Comparison of ENCODE assay signal across 16 cellular contexts in genomic region chr13:110319397-110319773, GRCh38. TPM values are rescaled to one million over a fixed set of nuclear protein-coding genes. Genes with fewer than 3 reads are reported as not detected.
DNase-seq lines count a peak whose midpoint lies in the region; ATAC-seq, FAIRE-seq and TF ChIP-seq lines count a peak whose summit lies in the region.
"Had no signal": no experiment of that assay in that cellular context is flagged by ENCODE, and none has a peak within 500 bp of the region (broad histone marks: within the 10 kb centered on the region; RNA-seq: fewer than 3 reads in every experiment).

No MANE protein-coding gene starts in this region.

- no peak for TF ChIP-seq CTCF in A549 (IDR thresholded peaks at IDR 0.05)
- TF ChIP-seq CTCF in IMR-90 (conservative IDR thresholded peaks at IDR 0.05; ENCODE audit: low read depth, low read length), result no peak
- no peak for TF ChIP-seq CTCF in endothelial cell of umbilical vein (IDR thresholded peaks at IDR 0.05; ENCODE audit: extremely low read depth in 1 of 2, insufficient read depth in 1 of 2, low read depth in 1 of 2, low read length in 2 of 2)
- no peak for TF ChIP-seq CTCF in pancreas (IDR thresholded peaks at IDR 0.05)

- peak overlapping the region; percentile 80 for H3K4me2 ChIP-seq in A549
- H3K4me2 ChIP-seq in IMR-90 (ENCODE audit: low read depth, low read length), result no peak overlapping the region
- peak overlapping the region; percentile 44 for H3K4me2 ChIP-seq in endothelial cell of umbilical vein (ENCODE audit: insufficient read depth, low read length)
- H3K4me2 ChIP-seq: neural progenitor cell had no signal

- H3K79me1 ChIP-seq in IMR-90 (ENCODE audit: low read depth in 1 of 2, low read length in 2 of 2), result peaks cover 25 to 87% of the 10 kb centered on the region in 2 experiments

- peak overlapping the region; percentile 82 to 91 for H3K27ac ChIP-seq in A549
- H3K27ac ChIP-seq in IMR-90 (ENCODE audit: insufficient read depth, low read length), result peak overlapping the region; percentile 6; the same call in 1 of the 2 replicates
- peak overlapping the region; percentile 97 for H3K27ac ChIP-seq in endothelial cell of umbilical vein (ENCODE audit: insufficient read depth, low read depth, low read length)
- peak overlapping the region in 3 of 4 donors; percentile 28 to 50 (median 48) for H3K27ac ChIP-seq in pancreas
- H3K27ac ChIP-seq: neural progenitor cell had no signal

- dilution Hi-C loops in IMR-90 (cut with HindIII; ENCODE audit: low sequenced_read_pairs, unreplicated experiment), result no loop called here
- dilution Hi-C loops in endothelial cell of umbilical vein (cut with MboI; ENCODE audit: extremely low pct_ligation_motif_present, low sequenced_read_pairs), result no loop called here

- H4K91ac ChIP-seq in IMR-90 (ENCODE audit: insufficient read depth, low read depth, low read length), result 0 out of 2 replicates have a peak overlapping the region, but pooled peaks have one; percentile 48

- H4K8ac ChIP-seq in IMR-90 (ENCODE audit: low read depth in 2 of 2, low read length in 2 of 2), result peak overlapping the region in 1 of 2 experiments; percentile 74; a peak in 2 of 4 replicates

- POLR2A ChIA-PET in A549 (lab: Yijun Ruan, JAX) (interaction anchor here (1.1 to 1.3 kb wide), 2 partner anchors 12 to 29 kb away, joined by 4 to 9 read pairs; partner anchors contain the start of genes COL4A1 and COL4A2), IMR-90 (lab: Charles Lee; ENCODE audit: unreplicated experiment) (interaction anchor here (0.6 kb wide), 1 partner anchor 9 kb away, joined by 4 read pairs; no protein-coding TSS in a partner anchor), endothelial cell of umbilical vein (lab: Charles Lee) (interaction anchor here (0.6 to 1.0 kb wide), 3 partner anchors 11 to 29 kb away, joined by 3 to 8 read pairs (median 3); no protein-coding TSS in a partner anchor)

- no peak for DNase-seq in A549 (ENCODE audit: low read depth in 1 of 2, low spot score in 1 of 2)
- DNase-seq in IMR-90, result no peak
- no peak for DNase-seq in endothelial cell of umbilical vein (ENCODE audit: low read depth, low spot score)
- no peak for DNase-seq in pancreas
- DNase-seq in SIG-M5 treated with dmso at 0.1 percent for 504 hours (lab: John Stamatoyannopoulos, UW; ENCODE audit: unreplicated experiment), result no peak
- DNase-seq in SW 1271 (lab: John Stamatoyannopoulos, UW), result no peak
- DNase-seq: AML-193; anterior cingulate cortex; dorsolateral prefrontal cortex; NCI-H1105; NCI-H446; stimulated activated CD4-positive, alpha-beta T cell treated with anti-CD3 and anti-CD28 coated beads, Interleukin-12 subunit alpha, Interleukin-12 subunit beta, amount 100 ng/mL, for 4 hours had no signal

- H3K36me3 ChIP-seq in IMR-90 (ENCODE audit: control insufficient read depth, insufficient read depth, low read length) (peaks cover 35% of the 10 kb centered on the region), endothelial cell of umbilical vein (ENCODE audit: control insufficient read depth in 2 of 2, extremely low read depth in 1 of 2, insufficient read depth in 2 of 2, low read length in 2 of 2) (peaks cover 3 to 8% of the 10 kb centered on the region in 2 experiments), pancreas (no peaks in the 10 kb centered on the region)
- H3K36me3 ChIP-seq: neural progenitor cell had no signal

- peak overlapping the region; percentile 88 for H2BK5ac ChIP-seq in IMR-90 (ENCODE audit: low read depth, low read length, poor library complexity, severe bottlenecking)

- CTCF ChIA-PET in A549 (lab: Yijun Ruan, JAX), result no interaction called here
- CTCF ChIA-PET in IMR-90 (lab: Yijun Ruan, JAX), result no interaction called here
- CTCF ChIA-PET in endothelial cell of umbilical vein (lab: Charles Lee), result interaction anchor here (0.8 to 1.5 kb wide), 6 partner anchors 12 to 97 kb away, joined by 3 to 8 read pairs (median 4); partner anchors contain the start of genes COL4A1 and COL4A2

- H2AK5ac ChIP-seq in IMR-90 (ENCODE audit: low read depth, low read length), result peak overlapping the region; percentile 87

- H3K4me1 ChIP-seq in A549 (peaks cover 66% of the 10 kb centered on the region), IMR-90 (ENCODE audit: control insufficient read depth, insufficient read depth, low read length) (peaks cover 26% of the 10 kb centered on the region), endothelial cell of umbilical vein (ENCODE audit: control insufficient read depth, extremely low read depth, insufficient read depth, low read length) (peaks cover 31% of the 10 kb centered on the region), pancreas (no peaks in the 10 kb centered on the region)

- TF ChIP-seq EP300 in A549 (IDR thresholded peaks at IDR 0.05), result no peak

- H3K79me2 ChIP-seq in endothelial cell of umbilical vein (ENCODE audit: control insufficient read depth, insufficient read depth, low read length), result peaks cover 70% of the 10 kb centered on the region

- H2BK20ac ChIP-seq in IMR-90 (ENCODE audit: low read depth, low read length), result peak overlapping the region; percentile 63; the same call in 1 of the 2 replicates

- H3K27me3 ChIP-seq in IMR-90 (ENCODE audit: control insufficient read depth, insufficient read depth, low read length), result no peaks in the 10 kb centered on the region
- no peaks in the 10 kb centered on the region for H3K27me3 ChIP-seq in endothelial cell of umbilical vein (ENCODE audit: control insufficient read depth in 2 of 2, insufficient read depth in 2 of 2, low read length in 2 of 2)
- no peaks in the 10 kb centered on the region for H3K27me3 ChIP-seq in pancreas
- H3K27me3 ChIP-seq: neural progenitor cell had no signal

- H2BK15ac ChIP-seq in IMR-90 (ENCODE audit: low read depth, low read length), result peak overlapping the region; percentile 6; the same call in 1 of the 3 replicates

- peak overlapping the region; percentile 29; the same call in 1 of the 2 replicates for H3K23ac ChIP-seq in IMR-90 (ENCODE audit: low read depth, low read length)

- TF ChIP-seq POLR2A in A549 (IDR thresholded peaks at IDR 0.05; ENCODE audit: low read length), result no peak
- TF ChIP-seq POLR2A in IMR-90 (IDR thresholded peaks at IDR 0.05; ENCODE audit: low read depth, low read length), result no peak
- no peak for TF ChIP-seq POLR2A in endothelial cell of umbilical vein (IDR thresholded peaks at IDR 0.05; ENCODE audit: low read depth, low read length)

- H2AFZ ChIP-seq in IMR-90 (replicated peaks; ENCODE audit: low read length, poor library complexity) (no peak overlapping the region), endothelial cell of umbilical vein (ENCODE audit: low read depth, low read length) (no peak overlapping the region)
- H2AFZ ChIP-seq: neural progenitor cell had no signal

- in situ Hi-C loops in IMR-90 (cut with MboI; ENCODE audit: low sequenced_read_pairs), result no loop called here

- H3K9me1 ChIP-seq in IMR-90 (ENCODE audit: insufficient read depth, low read length) (peaks cover 53% of the 10 kb centered on the region), endothelial cell of umbilical vein (replicated peaks; ENCODE audit: control insufficient read depth, extremely low read depth, insufficient read depth, low read length) (no peaks in the 10 kb centered on the region)

- 68% methylated on average over 4 of the region's 4 CpGs for WGBS in A549 (ENCODE audit: missing lambda C conversion rate)
- WGBS in IMR-90 (ENCODE audit: extremely low coverage in 2 of 2, insufficient read length in 1 of 2), 2 experiments, result no CpG with 5 or more reads among the region's 4 CpGs
- 57 to 62% methylated on average over 4 of the region's 4 CpGs for WGBS in pancreas, 2 donors

- no peak overlapping the region for H3K9ac ChIP-seq in IMR-90 (ENCODE audit: low read depth, low read length)
- H3K9ac ChIP-seq in endothelial cell of umbilical vein (replicated peaks; ENCODE audit: extremely low read depth, insufficient read depth, low read length), result peak overlapping the region; percentile 85
- H3K9ac ChIP-seq: neural progenitor cell had no signal

- TF ChIP-seq RAD21 in A549 (conservative IDR thresholded peaks at IDR 0.05 in 1 of 2, IDR thresholded peaks at IDR 0.05 in 1 of 2) (no peak), IMR-90 (IDR thresholded peaks at IDR 0.05; ENCODE audit: low read length) (no peak)

- peak overlapping the region; percentile 68 for H3K4ac ChIP-seq in IMR-90 (ENCODE audit: low read depth, low read length)

- no peak overlapping the region for H2AK9ac ChIP-seq in IMR-90 (replicated peaks; ENCODE audit: low read depth, low read length, poor library complexity)

- H3K14ac ChIP-seq in IMR-90 (replicated peaks; ENCODE audit: low read depth, low read length), result peak overlapping the region; percentile 0; the same call in 1 of the 2 replicates

- peaks cover 79% of the 10 kb centered on the region for H4K20me1 ChIP-seq in IMR-90 (ENCODE audit: insufficient read depth, low read length)
- H4K20me1 ChIP-seq in endothelial cell of umbilical vein (replicated peaks; ENCODE audit: control insufficient read depth, extremely low read depth, insufficient read depth, low read length), result no peaks in the 10 kb centered on the region

- H3K9me3 ChIP-seq in A549 (no peaks in the 10 kb centered on the region), IMR-90 (ENCODE audit: control insufficient read depth, insufficient read depth, low read length) (no peaks in the 10 kb centered on the region), endothelial cell of umbilical vein (replicated peaks; ENCODE audit: control insufficient read depth, insufficient read depth, low read length) (no peaks in the 10 kb centered on the region), pancreas (no peaks in the 10 kb centered on the region)

- FAIRE-seq in A549 (lab: Jason Lieb, UNC), result no peak
- no peak for FAIRE-seq in endothelial cell of umbilical vein (lab: Jason Lieb, UNC)
- FAIRE-seq in pancreas (lab: Jason Lieb, UNC), result no peak

- H4K5ac ChIP-seq in IMR-90 (ENCODE audit: low read depth, low read length), result no peak overlapping the region

- H3K4me3 ChIP-seq in A549 (no peak overlapping the region; the same call in 2 of the 3 replicates), IMR-90 (ENCODE audit: insufficient read depth, low read depth, low read length) (no peak overlapping the region), endothelial cell of umbilical vein (replicated peaks in 1 of 3; ENCODE audit: insufficient read depth in 1 of 3, low read depth in 1 of 3, low read length in 3 of 3) (peak overlapping the region in 1 of 3 experiments; percentile 6), pancreas (no peak overlapping the region)
- H3K4me3 ChIP-seq: dorsolateral prefrontal cortex, neural progenitor cell had no signal

- intact Hi-C loops in IMR-90 (cut with micrococcal nuclease) (no loop called here), endothelial cell of umbilical vein (cut with micrococcal nuclease) (loop anchor here (1.0 kb wide), 2 partner anchors 29 to 93 kb away; no protein-coding TSS in a partner anchor), pancreas (cut with DNase I) (no loop called here)

- ATAC-seq in A549 (peak; percentile 2 to 3; a peak in 2 of 6 replicates), IMR-90 (ENCODE audit: low read depth) (no peak), pancreas (no peak), HG03469 (IDR thresholded peaks at IDR 0.05; ENCODE audit: unreplicated experiment) (no peak), HG03280 (IDR thresholded peaks at IDR 0.05; ENCODE audit: unreplicated experiment) (no peak)

- H3K18ac ChIP-seq in IMR-90 (ENCODE audit: low read depth, low read length), result no peak overlapping the region

- BruUV-seq in IMR-90 (replicated peaks; lab: Mats Ljungman, UMichigan) (no TSS peak), endothelial cell of umbilical vein (replicated peaks; lab: Mats Ljungman, UMichigan) (no TSS peak)

- H2BK120ac ChIP-seq in IMR-90 (ENCODE audit: low read depth, low read length), result peak overlapping the region; percentile 45

- H3K56ac ChIP-seq in IMR-90 (ENCODE audit: extremely low read depth, insufficient read depth, low read length), result no peak overlapping the region

RNA-seq across cellular contexts. Expression of gene COL4A2, which starts 12.3 kb away (rescaled TPM):
- 36.2 and 46.9 TPM in 2 replicates for polyA plus RNA-seq in A549 (2011; rRNA removed)
- 54.3 and 88.3 TPM in 2 replicates for polyA plus RNA-seq in A549 (2012; cell fraction: cytosol; rRNA removed)
- polyA plus RNA-seq in A549 (2012; cell fraction: nucleus; rRNA removed), result 415 and 541 TPM in 2 replicates
- 112 to 122 TPM (median 119 TPM) in 3 replicates for polyA plus RNA-seq in A549 (2017; fragmentation: RNase III; extraction: RNeasy Plus Mini Kit Qiagen cat#74134 plus additional on column Dnase treatment)
- polyA minus RNA-seq in A549 (2011; rRNA and poly(A)+ RNA removed), result 56.5 and 110 TPM in 2 replicates
- 90.7 and 97.5 TPM in 2 replicates for total RNA-seq in IMR-90 (2012; rRNA removed)
- polyA plus RNA-seq in IMR-90 (2012; rRNA removed), result 457 and 533 TPM in 2 replicates
- 220 and 733 TPM in 2 replicates for polyA plus RNA-seq in IMR-90 (2012; cell fraction: cytosol; rRNA removed)
- 553 and 1,147 TPM in 2 replicates for polyA plus RNA-seq in IMR-90 (2012; cell fraction: nucleus; rRNA removed; ENCODE audit: low replicate concordance)
- 792 and 935 TPM in 2 replicates for total RNA-seq in endothelial cell of umbilical vein
- polyA plus RNA-seq in endothelial cell of umbilical vein, result 940 and 1,366 TPM in 2 replicates
- polyA plus RNA-seq in endothelial cell of umbilical vein (2011; cell fraction: cytosol; rRNA removed), result 563 and 570 TPM in 2 replicates
- polyA plus RNA-seq in endothelial cell of umbilical vein (2011; cell fraction: nucleus; rRNA removed), result 716 and 1,073 TPM in 2 replicates
- polyA plus RNA-seq in endothelial cell of umbilical vein (2012), result 398 and 736 TPM in 2 replicates
- 769 and 809 TPM in 2 replicates for polyA minus RNA-seq in endothelial cell of umbilical vein
- polyA minus RNA-seq in endothelial cell of umbilical vein (2011; cell fraction: cytosol; rRNA and poly(A)+ RNA removed), result 4.8 TPM
- 669 and 809 TPM in 2 replicates for polyA minus RNA-seq in endothelial cell of umbilical vein (2011; cell fraction: nucleus; rRNA and poly(A)+ RNA removed)
- 100 to 1,000 TPM in 1 of 6 donors, 10 to 100 TPM in 5; 18.4 to 130 (median 46.9) TPM for total RNA-seq in pancreas
- polyA plus RNA-seq in pancreas, result 10 to 100 TPM; 37.0 to 46.6 TPM
- total RNA-seq: activated T-helper 2 cell treated with anti-CD3 and anti-CD28 coated beads, Interferon-gamma antibody, Interleukin-2, Interleukin-4, amounts not matched to agents 10 μg/mL and 5 μg/mL and 100 μg/mL, durations not matched to agents 14 hours and 24 hours and 36 hours had no signal

RNA-seq across cellular contexts. Expression of gene COL4A1, which starts 12.4 kb away (rescaled TPM):
- polyA plus RNA-seq in A549 (2011; rRNA removed) (23.8 and 24.3 TPM in 2 replicates), A549 (2017; fragmentation: RNase III; extraction: RNeasy Plus Mini Kit Qiagen cat#74134 plus additional on column Dnase treatment) (70.9 to 71.4 TPM (median 71.3 TPM) in 3 replicates), IMR-90 (2012; rRNA removed) (301 and 337 TPM in 2 replicates), endothelial cell of umbilical vein (379 and 384 TPM in 2 replicates), pancreas (10 to 100 TPM; 22.5 to 35.0 TPM)
- polyA plus RNA-seq in A549 (2012; cell fraction: cytosol; rRNA removed), result 12.5 and 16.6 TPM in 2 replicates
- polyA plus RNA-seq in A549 (2012; cell fraction: nucleus; rRNA removed), result 47.7 and 57.6 TPM in 2 replicates
- polyA minus RNA-seq in A549 (2011; rRNA and poly(A)+ RNA removed), result 32.9 and 42.4 TPM in 2 replicates
- total RNA-seq in IMR-90 (2012; rRNA removed) (230 and 263 TPM in 2 replicates), endothelial cell of umbilical vein (1,119 and 1,341 TPM in 2 replicates), pancreas (100 to 1,000 TPM in 2 of 6 donors, 10 to 100 TPM in 4; 20.7 to 167 (median 51.7) TPM)
- 173 and 272 TPM in 2 replicates for polyA plus RNA-seq in IMR-90 (2012; cell fraction: cytosol; rRNA removed)
- 217 and 287 TPM in 2 replicates for polyA plus RNA-seq in IMR-90 (2012; cell fraction: nucleus; rRNA removed; ENCODE audit: low replicate concordance)
- 305 and 353 TPM in 2 replicates for polyA plus RNA-seq in endothelial cell of umbilical vein (2011; cell fraction: cytosol; rRNA removed)
- polyA plus RNA-seq in endothelial cell of umbilical vein (2011; cell fraction: nucleus; rRNA removed), result 509 and 510 TPM in 2 replicates
- 493 and 639 TPM in 2 replicates for polyA plus RNA-seq in endothelial cell of umbilical vein (2012)
- polyA minus RNA-seq in endothelial cell of umbilical vein, result 611 and 680 TPM in 2 replicates
- 2.3 TPM for polyA minus RNA-seq in endothelial cell of umbilical vein (2011; cell fraction: cytosol; rRNA and poly(A)+ RNA removed)
- polyA minus RNA-seq in endothelial cell of umbilical vein (2011; cell fraction: nucleus; rRNA and poly(A)+ RNA removed), result 490 and 493 TPM in 2 replicates
- total RNA-seq: activated T-helper 2 cell treated with anti-CD3 and anti-CD28 coated beads, Interferon-gamma antibody, Interleukin-2, Interleukin-4, amounts not matched to agents 10 μg/mL and 5 μg/mL and 100 μg/mL, durations not matched to agents 14 hours and 24 hours and 36 hours had no signal

Comparison
In these comparisons a context has a peak if more than half of its experiments do, and no peak if none do; other contexts are left out.
1. ATAC-seq: peak in A549 (2 of 2); none in IMR-90 (single experiment), pancreas (0 of 4), HG03469 (single experiment) and HG03280 (single experiment).
2. H3K27ac ChIP-seq: peak in every context shown above with its lines; median percentile 97 in endothelial cell of umbilical vein; 86 in A549; 48 in pancreas; 6 in IMR-90.